Comparison of ENCODE assay signal across 2 cellular contexts in genomic region chr11:68891356-68891948, GRCh38.
TF ChIP-seq lines count a peak whose summit lies in the region.

No MANE protein-coding gene starts in this region.

TF ChIP-seq in K562, 482 proteins besides CTCF, POLR2A, EP300 and RAD21:
- TF ChIP-seq GATAD2A (IDR thresholded peaks at IDR 0.05) (no peak), ETS1 (conservative IDR thresholded peaks at IDR 0.05; ENCODE audit: control insufficient read depth, low read depth, low read length) (no peak), NUFIP1 (IDR thresholded peaks at IDR 0.05; ENCODE audit: partially characterized antibody) (no peak), POLR2G (IDR thresholded peaks at IDR 0.05; ENCODE audit: low read depth, low read length) (peak; percentile 7), ZNF79 (CRISPR knock-in tag; IDR thresholded peaks at IDR 0.05; ENCODE audit: low read depth) (no peak)

TF ChIP-seq in GM23338, 12 proteins besides CTCF, POLR2A, EP300 and RAD21:
- TF ChIP-seq EZH2phosphoT487 (IDR thresholded peaks at IDR 0.05; ENCODE audit: unreplicated experiment) (no peak), ZNF331 (CRISPR knock-in tag; IDR thresholded peaks at IDR 0.05; ENCODE audit: low read depth) (no peak), POLR2AphosphoS5 (IDR thresholded peaks at IDR 0.05; ENCODE audit: low read depth) (no peak), STAT1 (IDR thresholded peaks at IDR 0.05; ENCODE audit: unreplicated experiment) (no peak), CREB1 (CRISPR knock-in tag; IDR thresholded peaks at IDR 0.05; ENCODE audit: low read depth) (no peak), ZNF114 (CRISPR knock-in tag; IDR thresholded peaks at IDR 0.05) (no peak), JUNB (IDR thresholded peaks at IDR 0.05; ENCODE audit: unreplicated experiment) (no peak)
